In genomic region chr15:64869501-64869900, GRCh38 we compare ENCODE assay signal across 21 cellular contexts.
"Had no signal": no experiment of that assay in that cellular context is flagged by ENCODE, and none has a peak within 500 bp of the region (broad histone marks: within the 10 kb centered on the region; RNA-seq: fewer than 3 reads in every experiment).

No MANE protein-coding gene starts in this region.

- H3K27ac ChIP-seq: brain microvascular endothelial cell, epithelial cell of prostate, right lobe of liver, SJSA1, thoracic aorta, upper lobe of right lung had no signal

- H3K4me3 Mint-ChIP-seq: activated CD8-positive, alpha-beta T cell treated with anti-CD3 and anti-CD28 coated beads for 36 hours; central memory CD8-positive, alpha-beta T cell had no signal

- DNase-seq: activated CD4-positive, CD25-positive, alpha-beta regulatory T cell treated with anti-CD3 and anti-CD28 coated beads, Interleukin-2, amount 50 U/mL, for 72 hours; activated CD8-positive, alpha-beta T cell treated with anti-CD3 and anti-CD28 coated beads for 36 hours; activated gamma-delta T cell; activated T-cell treated with anti-CD3 and anti-CD28 coated beads, Interleukin-2, amount 50 U/mL, for 48 hours; anterior cingulate cortex; brain microvascular endothelial cell; cortex of kidney; heart left ventricle; left lung; mucosa of descending colon; right lobe of liver; stomach; T-helper 9 cell; upper lobe of right lung had no signal

- H3K4me3 ChIP-seq: heart left ventricle, left lung, mucosa of descending colon, right lobe of liver, SJSA1, smooth muscle cell, stomach, thoracic aorta, upper lobe of right lung had no signal

- H3K9me3 ChIP-seq: heart left ventricle, left lung, mucosa of descending colon, right lobe of liver, SJSA1, stomach, thoracic aorta, upper lobe of right lung had no signal

- H3K4me2 ChIP-seq: smooth muscle cell had no signal

- H3K9me3 Mint-ChIP-seq: activated CD8-positive, alpha-beta T cell treated with anti-CD3 and anti-CD28 coated beads for 36 hours; central memory CD8-positive, alpha-beta T cell had no signal

- H3K27me3 Mint-ChIP-seq: activated CD8-positive, alpha-beta T cell treated with anti-CD3 and anti-CD28 coated beads for 36 hours; central memory CD8-positive, alpha-beta T cell had no signal

- H3K27ac Mint-ChIP-seq: activated CD8-positive, alpha-beta T cell treated with anti-CD3 and anti-CD28 coated beads for 36 hours had no signal

- ATAC-seq: activated CD8-positive, alpha-beta T cell treated with anti-CD3 and anti-CD28 coated beads for 36 hours; heart left ventricle; left lung; mucosa of descending colon; upper lobe of right lung had no signal

- FAIRE-seq: frontal cortex, keratinocyte had no signal

- H3K27me3 ChIP-seq: brain microvascular endothelial cell, heart left ventricle, left lung, right lobe of liver, SJSA1, stomach, upper lobe of right lung had no signal
